5 cellular contexts compared by ENCODE assay signal in genomic region chr15:90636993-90637392, GRCh38.
DNase-seq lines count a peak whose midpoint lies in the region; ATAC-seq, FAIRE-seq and TF ChIP-seq lines count a peak whose summit lies in the region.
"Not testable (repeated sequence)": the region's sequence is repeated elsewhere in the genome, so short reads cannot be mapped to it uniquely, and the experiment has no call there.

No MANE protein-coding gene starts in this region.

- in situ Hi-C loops in Panc1 (cut with HindIII; ENCODE audit: low pct_unique_long_range_greater_than_20kb, low sequenced_read_pairs); GM12878 (cut with MboI); K562 (cut with MboI): not testable (repeated sequence)

- BruUV-seq in Panc1 (replicated peaks; lab: Mats Ljungman, UMichigan) (TSS peak; percentile 46), GM12878 (replicated peaks; lab: Mats Ljungman, UMichigan) (TSS peak; percentile 31)
- BruUV-seq in K562 (replicated peaks; lab: Mats Ljungman, UMichigan) = not testable (repeated sequence)

- peaks cover 12% of the 10 kb centered on the region for H3K27me3 Mint-ChIP-seq in glutamatergic neuron (ENCODE audit: unreplicated experiment)

- H3K4me1 Mint-ChIP-seq in glutamatergic neuron (ENCODE audit: low read depth, unreplicated experiment) = peaks cover 21% of the 10 kb centered on the region

- H3K27ac Mint-ChIP-seq in glutamatergic neuron (ENCODE audit: unreplicated experiment) = peak overlapping the region; percentile 55

- not testable (repeated sequence) for DNase-seq in Panc1 (ENCODE audit: low read depth, low spot score); GM12878 (ENCODE audit: low read depth, low spot score); K562 (ENCODE audit: extremely low read depth in 1 of 4, low spot score in 3 of 4); glutamatergic neuron

- TF ChIP-seq EP300 in GM12878 (IDR thresholded peaks at IDR 0.05; ENCODE audit: borderline replicate concordance in 1 of 2, control insufficient read depth in 1 of 2, low read depth in 2 of 2, low read length in 2 of 2); K562 (IDR thresholded peaks at IDR 0.05; ENCODE audit: low read length): not testable (repeated sequence)

- RAD21 ChIA-PET in GM12878 (lab: Charles Lee; ENCODE audit: unreplicated experiment) = not testable (repeated sequence)

- WGBS in GM12878 (ENCODE audit: insufficient coverage, insufficient replicate concordance, low lambda C conversion rate, missing lambda C conversion rate) = 75% methylated on average over 1 of the region's 3 CpGs
- WGBS in K562 (ENCODE audit: insufficient coverage, low coverage, missing lambda C conversion rate) = 80% methylated on average over 2 of the region's 3 CpGs

- not testable (repeated sequence) for H3K9me3 ChIP-seq in HEK293 (ENCODE audit: control insufficient read depth, insufficient read depth, low read depth, low read length); Panc1 (ENCODE audit: control insufficient read depth, insufficient read depth, low read depth, low read length); GM12878 (replicated peaks; ENCODE audit: control insufficient read depth, insufficient read depth, low read length); K562 (replicated peaks; ENCODE audit: control insufficient read depth, insufficient read depth, low read depth, low read length)

- POLR2A ChIA-PET in HEK293 (lab: Yijun Ruan, JAX); Panc1 (lab: Charles Lee); GM12878 (lab: Charles Lee); K562 (lab: Yijun Ruan, JAX): not testable (repeated sequence)

- not testable (repeated sequence) for H3K36me3 Mint-ChIP-seq in glutamatergic neuron (ENCODE audit: unreplicated experiment)

- not testable (repeated sequence) for ATAC-seq in Panc1, GM12878, K562

- not testable (repeated sequence) for H3K9me1 ChIP-seq in K562 (ENCODE audit: control insufficient read depth, insufficient read depth, low read length)

- not testable (repeated sequence) for H2AFZ ChIP-seq in GM12878 (ENCODE audit: control insufficient read depth, low read depth, low read length); K562 (ENCODE audit: low read depth, low read length)

- CTCF ChIA-PET in HEK293 (lab: Yijun Ruan, JAX); Panc1 (lab: Charles Lee); GM12878 (lab: Yijun Ruan, JAX); K562 (lab: Yijun Ruan, JAX; ENCODE audit: low intra/inter-chr PET ratio): not testable (repeated sequence)

- not testable (repeated sequence) for H3K4me2 ChIP-seq in GM12878 (ENCODE audit: control insufficient read depth, insufficient read depth); K562 (ENCODE audit: insufficient read depth, low read length)

- TF ChIP-seq POLR2A in GM12878 (IDR thresholded peaks at IDR 0.05; ENCODE audit: low read depth, low read length); K562 (conservative IDR thresholded peaks at IDR 0.05): not testable (repeated sequence)

- SMC1A ChIA-PET in GM12878 (lab: Charles Lee; ENCODE audit: uncharacterized antibody, unreplicated experiment) = not testable (repeated sequence)

- H3K9ac ChIP-seq in GM12878 (ENCODE audit: control insufficient read depth, insufficient read depth, low read length); K562 (ENCODE audit: insufficient read depth in 1 of 2, low read depth in 2 of 2, low read length in 2 of 2): not testable (repeated sequence)

- peaks cover 12% of the 10 kb centered on the region for H3K9me3 Mint-ChIP-seq in glutamatergic neuron (ENCODE audit: unreplicated experiment)

- H3K4me3 ChIP-seq in HEK293 (ENCODE audit: low read depth, low read length); Panc1 (ENCODE audit: low read depth in 2 of 2, low read length in 2 of 2); GM12878; K562: not testable (repeated sequence)

- intact Hi-C loops in Panc1 (cut with micrococcal nuclease; ENCODE audit: unreplicated experiment); GM12878 (cut with micrococcal nuclease; ENCODE audit: unreplicated experiment); K562 (cut with micrococcal nuclease): not testable (repeated sequence)

- H3K27me3 ChIP-seq in Panc1 (ENCODE audit: control insufficient read depth, insufficient read depth, low read length); GM12878 (replicated peaks in 1 of 2; ENCODE audit: control insufficient read depth in 2 of 2, insufficient read depth in 2 of 2, low read length in 1 of 2); K562 (ENCODE audit: control insufficient read depth in 2 of 2, insufficient read depth in 2 of 2, low read length in 2 of 2): not testable (repeated sequence)

- not testable (repeated sequence) for H3K27ac ChIP-seq in HEK293 (ENCODE audit: extremely low read depth, low read depth, low read length); Panc1 (ENCODE audit: low read length); GM12878 (ENCODE audit: control insufficient read depth, insufficient read depth); K562 (ENCODE audit: extremely low read depth, low read depth, low read length)

- H3K36me3 ChIP-seq in HEK293 (ENCODE audit: control insufficient read depth in 2 of 2, insufficient read depth in 1 of 2, low read length in 2 of 2) (peaks cover 48 to 59% of the 10 kb centered on the region in 2 experiments), GM12878 (ENCODE audit: control insufficient read depth in 2 of 2, insufficient read depth in 2 of 2, low read length in 1 of 2) (peaks cover 4 to 26% of the 10 kb centered on the region in 2 experiments), K562 (ENCODE audit: control insufficient read depth, insufficient read depth, low read length) (peaks cover 46% of the 10 kb centered on the region)
- H3K36me3 ChIP-seq in Panc1 (ENCODE audit: control insufficient read depth, insufficient read depth, low read length) = not testable (repeated sequence)

- FAIRE-seq in GM12878 (lab: Jason Lieb, UNC); K562 (lab: Jason Lieb, UNC): not testable (repeated sequence)

- not testable (repeated sequence) for H3K4me1 ChIP-seq in HEK293 (ENCODE audit: control insufficient read depth, insufficient read depth, low read length); Panc1 (ENCODE audit: control insufficient read depth, insufficient read depth, low read length); GM12878 (ENCODE audit: control insufficient read depth, insufficient read depth, low read length); K562 (replicated peaks in 1 of 2; ENCODE audit: control insufficient read depth in 2 of 2, insufficient read depth in 2 of 2, low read length in 2 of 2)

- TF ChIP-seq CTCF in HEK293 (tag by site-specific recombination; IDR thresholded peaks at IDR 0.05); Panc1 (IDR thresholded peaks at IDR 0.05); GM12878 (IDR thresholded peaks at IDR 0.05 in 2 of 3, conservative IDR thresholded peaks at IDR 0.05 in 1 of 3; ENCODE audit: control insufficient read depth in 2 of 3, extremely low read depth in 1 of 3, insufficient read depth in 1 of 3, low read depth in 3 of 3, low read length in 3 of 3); K562 (IDR thresholded peaks at IDR 0.05 in 2 of 3, conservative IDR thresholded peaks at IDR 0.05 in 1 of 3; ENCODE audit: insufficient read depth in 2 of 3, low read depth in 1 of 3, low read length in 3 of 3); glutamatergic neuron (IDR thresholded peaks at IDR 0.05; ENCODE audit: partially characterized antibody, unreplicated experiment): not testable (repeated sequence)

- not testable (repeated sequence) for H3K79me2 ChIP-seq in GM12878 (ENCODE audit: control insufficient read depth, insufficient read depth, low read length); K562 (ENCODE audit: control insufficient read depth, insufficient read depth, low read length)

- TF ChIP-seq RAD21 in GM12878 (IDR thresholded peaks at IDR 0.05; ENCODE audit: insufficient read depth, low read depth, low read length); K562 (CRISPR knock-in tag; conservative IDR thresholded peaks at IDR 0.05 in 1 of 2, IDR thresholded peaks at IDR 0.05 in 1 of 2): not testable (repeated sequence)

- not testable (repeated sequence) for H3K4me3 Mint-ChIP-seq in glutamatergic neuron (ENCODE audit: unreplicated experiment)

- H4K20me1 ChIP-seq in GM12878 (ENCODE audit: control insufficient read depth, insufficient read depth); K562 (replicated peaks; ENCODE audit: control insufficient read depth, insufficient read depth, low read length): not testable (repeated sequence)

TF ChIP-seq in K562, 482 proteins besides CTCF, POLR2A, EP300 and RAD21:
- TF ChIP-seq NFIC (IDR thresholded peaks at IDR 0.05) = peak; percentile 67
